19 cellular contexts compared by ENCODE assay signal in the genomic region with DNA sequence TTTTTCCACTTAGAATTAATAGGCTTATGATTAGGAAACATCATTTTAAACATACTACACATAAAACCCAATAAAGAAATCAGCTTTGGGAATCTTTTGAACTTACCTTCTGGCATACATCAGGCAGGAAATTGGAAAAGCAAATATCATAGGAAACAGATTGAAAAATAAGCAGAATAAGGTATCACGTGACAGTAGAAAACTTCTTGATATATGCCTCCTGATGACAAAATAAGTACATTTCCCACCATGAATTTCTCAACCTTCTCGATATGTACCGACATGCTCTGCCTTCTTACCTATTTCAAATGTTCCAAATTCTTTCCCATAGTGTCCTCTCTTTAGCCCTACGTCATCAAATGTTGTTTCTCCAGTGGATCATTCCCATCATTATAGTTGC.
DNase-seq lines count a peak whose midpoint lies in the region; ATAC-seq, FAIRE-seq and TF ChIP-seq lines count a peak whose summit lies in the region.
"Had no signal": no experiment of that assay in that cellular context is flagged by ENCODE, and none has a peak within 500 bp of the region (broad histone marks: within the 10 kb centered on the region; RNA-seq: fewer than 3 reads in every experiment).

No MANE protein-coding gene starts in this region.

- H3K27ac ChIP-seq in HepG2 (ENCODE audit: extremely low read length, insufficient read depth, low read length) (no peak overlapping the region), right lobe of liver (no peak overlapping the region), K562 (ENCODE audit: extremely low read depth, low read depth, low read length) (no peak overlapping the region)
- H3K27ac ChIP-seq: 22Rv1; A549; BLaER1 treated with 17β-estradiol and CSF1 and Interleukin-3, amounts not matched to agents 10 nM and 100 nM; C4-2B had no signal

- H3K27me3 ChIP-seq in HepG2 (ENCODE audit: control insufficient read depth in 1 of 2, insufficient read depth in 2 of 2, low read length in 2 of 2) = no peaks in the 10 kb centered on the region
- H3K27me3 ChIP-seq in right lobe of liver = no peaks in the 10 kb centered on the region
- H3K27me3 ChIP-seq in K562 (ENCODE audit: control insufficient read depth in 2 of 2, insufficient read depth in 2 of 2, low read length in 2 of 2) = no peaks in the 10 kb centered on the region
- H3K27me3 ChIP-seq: BLaER1 treated with 17β-estradiol and CSF1 and Interleukin-3, amounts not matched to agents 10 nM and 100 nM had no signal

- H3K36me3 ChIP-seq in HepG2 (replicated peaks in 1 of 2; ENCODE audit: control insufficient read depth in 1 of 2, insufficient read depth in 2 of 2, low read length in 2 of 2) (no peaks in the 10 kb centered on the region), right lobe of liver (no peaks in the 10 kb centered on the region), K562 (ENCODE audit: control insufficient read depth, insufficient read depth, low read length) (no peaks in the 10 kb centered on the region)
- H3K36me3 ChIP-seq: BLaER1 treated with 17β-estradiol and CSF1 and Interleukin-3, amounts not matched to agents 10 nM and 100 nM had no signal

- H3K4me3 ChIP-seq in HepG2 (replicated peaks in 1 of 3; ENCODE audit: insufficient read depth in 1 of 3, low read depth in 2 of 3, low read length in 3 of 3) (no peak overlapping the region), right lobe of liver (no peak overlapping the region), K562 (no peak overlapping the region)
- H3K4me3 ChIP-seq: A549; BLaER1 treated with 17β-estradiol and CSF1 and Interleukin-3, amounts not matched to agents 10 nM and 100 nM had no signal

- no peak overlapping the region for H3K9ac ChIP-seq in HepG2 (ENCODE audit: insufficient read depth, low read depth, low read length)
- H3K9ac ChIP-seq in K562 (ENCODE audit: insufficient read depth in 1 of 2, low read depth in 2 of 2, low read length in 2 of 2) = no peak overlapping the region
- H3K9ac ChIP-seq: BLaER1 treated with 17β-estradiol and CSF1 and Interleukin-3, amounts not matched to agents 10 nM and 100 nM had no signal

- WGBS in HepG2 (ENCODE audit: low lambda C conversion rate) = 2% methylated on average over 4 of the region's 4 CpGs
- 74% methylated on average over 4 of the region's 4 CpGs for WGBS in right lobe of liver (ENCODE audit: insufficient coverage, low coverage, low lambda C conversion rate, missing lambda C conversion rate)
- 0% methylated on average over 4 of the region's 4 CpGs for WGBS in K562 (ENCODE audit: insufficient coverage, low coverage, missing lambda C conversion rate)

- intact Hi-C loops in HepG2 (cut with micrococcal nuclease; ENCODE audit: unreplicated experiment) (no loop called here), right lobe of liver (cut with DNase I) (no loop called here), K562 (cut with micrococcal nuclease) (no loop called here)

- no peak for DNase-seq in HepG2 (ENCODE audit: low spot score)
- DNase-seq in right lobe of liver = no peak
- no peak for DNase-seq in K562 (ENCODE audit: extremely low read depth in 1 of 4, low spot score in 3 of 4)
- no peak for DNase-seq in G401 (ENCODE audit: low spot score)
- DNase-seq: AML-193; Caco-2; Calu3; CD4-positive, alpha-beta T cell; CD8-positive, alpha-beta T cell; DMS 273 treated with DMSO at 0.1 percent for 48 hours; DMS153; DMS79 treated with DMSO at 0.1 percent for 48 hours; GDM1 had no signal

- H3K4me2 ChIP-seq in HepG2 (ENCODE audit: low read depth, low read length) (no peak overlapping the region), K562 (ENCODE audit: insufficient read depth, low read length) (no peak overlapping the region)
- H3K4me2 ChIP-seq: A549; BLaER1 treated with 17β-estradiol and CSF1 and Interleukin-3, amounts not matched to agents 10 nM and 100 nM had no signal

- ATAC-seq in HepG2 = no peak
- ATAC-seq in right lobe of liver = no peak
- no peak for ATAC-seq in K562
- ATAC-seq in GM18861 (IDR thresholded peaks at IDR 0.05; ENCODE audit: unreplicated experiment) = no peak
- ATAC-seq: A549; CD8-positive, alpha-beta T cell had no signal

- POLR2A ChIA-PET in HepG2 (lab: Yijun Ruan, JAX) = no interaction called here
- POLR2A ChIA-PET in K562 (lab: Yijun Ruan, JAX) = no interaction called here

- in situ Hi-C loops in HepG2 (cut with HindIII; ENCODE audit: extremely low pct_ligation_motif_present, low pct_unique_long_range_greater_than_20kb) = no loop called here
- in situ Hi-C loops in K562 (cut with MboI) = no loop called here
- in situ Hi-C loops in G401 (cut with HindIII; ENCODE audit: low sequenced_read_pairs) = no loop called here

- H3K9me1 ChIP-seq in K562 (ENCODE audit: control insufficient read depth, insufficient read depth, low read length) = no peaks in the 10 kb centered on the region

- BruUV-seq in HepG2 (replicated peaks; lab: Mats Ljungman, UMichigan) (no TSS peak), K562 (replicated peaks; lab: Mats Ljungman, UMichigan) (no TSS peak)

- no peak for TF ChIP-seq EP300 in HepG2 (IDR thresholded peaks at IDR 0.05; ENCODE audit: low read depth in 2 of 2, low read length in 2 of 2)
- TF ChIP-seq EP300 in HepG2 (CRISPR knock-in tag; IDR thresholded peaks at IDR 0.05; ENCODE audit: borderline replicate concordance) = no peak
- TF ChIP-seq EP300 in K562 (IDR thresholded peaks at IDR 0.05; ENCODE audit: low read length) = no peak

- H3K9me3 ChIP-seq in HepG2 (ENCODE audit: low read length) = peaks cover 3% of the 10 kb centered on the region; the same call in 1 of the 2 replicates
- H3K9me3 ChIP-seq in right lobe of liver = no peaks in the 10 kb centered on the region
- no peaks in the 10 kb centered on the region for H3K9me3 ChIP-seq in K562 (replicated peaks; ENCODE audit: control insufficient read depth, insufficient read depth, low read depth, low read length)
- H3K9me3 ChIP-seq: A549, Caco-2 had no signal

- H3K79me2 ChIP-seq in HepG2 (ENCODE audit: insufficient read depth, low read length) (no peaks in the 10 kb centered on the region), K562 (ENCODE audit: control insufficient read depth, insufficient read depth, low read length) (no peaks in the 10 kb centered on the region)

- CTCF ChIA-PET in HepG2 (lab: Yijun Ruan, JAX; ENCODE audit: low intra/inter-chr PET ratio, low total read pairs) = no interaction called here
- CTCF ChIA-PET in K562 (lab: Yijun Ruan, JAX; ENCODE audit: low intra/inter-chr PET ratio) = no interaction called here

- no peak for TF ChIP-seq POLR2A in HepG2 (IDR thresholded peaks at IDR 0.05; ENCODE audit: insufficient read depth in 1 of 2, low read depth in 2 of 2, low read length in 2 of 2)
- no peak for TF ChIP-seq POLR2A in right lobe of liver (IDR thresholded peaks at IDR 0.05)
- no peak for TF ChIP-seq POLR2A in K562 (conservative IDR thresholded peaks at IDR 0.05)

- no peaks in the 10 kb centered on the region for H4K20me1 ChIP-seq in HepG2 (ENCODE audit: insufficient read depth, low read length)
- H4K20me1 ChIP-seq in K562 (replicated peaks; ENCODE audit: control insufficient read depth, insufficient read depth, low read length) = no peaks in the 10 kb centered on the region
- H4K20me1 ChIP-seq: BLaER1 treated with 17β-estradiol and CSF1 and Interleukin-3, amounts not matched to agents 10 nM and 100 nM had no signal

- H2AFZ ChIP-seq in HepG2 (ENCODE audit: low read length) = no peak overlapping the region
- no peak overlapping the region for H2AFZ ChIP-seq in K562 (ENCODE audit: low read depth, low read length)

- FAIRE-seq in HepG2 (lab: Jason Lieb, UNC) = no peak
- no peak for FAIRE-seq in K562 (lab: Jason Lieb, UNC)
- FAIRE-seq: A549, GM12891 had no signal

- no peak for TF ChIP-seq CTCF in HepG2 (CRISPR knock-in tag; IDR thresholded peaks at IDR 0.05)
- TF ChIP-seq CTCF in right lobe of liver (IDR thresholded peaks at IDR 0.05) = no peak
- no peak for TF ChIP-seq CTCF in K562 (IDR thresholded peaks at IDR 0.05 in 2 of 3, conservative IDR thresholded peaks at IDR 0.05 in 1 of 3; ENCODE audit: insufficient read depth in 2 of 3, low read depth in 1 of 3, low read length in 3 of 3)

- no peaks in the 10 kb centered on the region for H3K4me1 ChIP-seq in HepG2 (ENCODE audit: insufficient read depth, low read length)
- no peaks in the 10 kb centered on the region for H3K4me1 ChIP-seq in right lobe of liver
- H3K4me1 ChIP-seq in K562 (replicated peaks in 1 of 2; ENCODE audit: control insufficient read depth in 2 of 2, insufficient read depth in 2 of 2, low read length in 2 of 2) = no peaks in the 10 kb centered on the region
- H3K4me1 ChIP-seq: A549, Caco-2 had no signal

- TF ChIP-seq RAD21 in HepG2 (CRISPR knock-in tag; IDR thresholded peaks at IDR 0.05) (no peak), K562 (CRISPR knock-in tag; conservative IDR thresholded peaks at IDR 0.05 in 1 of 2, IDR thresholded peaks at IDR 0.05 in 1 of 2) (no peak)

TF ChIP-seq in HepG2, 621 proteins besides CTCF, POLR2A, EP300 and RAD21 (continues in another document):
- no peak for TF ChIP-seq SSRP1 (CRISPR knock-in tag; IDR thresholded peaks at IDR 0.05)
- no peak for TF ChIP-seq ZNF136 (CRISPR knock-in tag; IDR thresholded peaks at IDR 0.05; ENCODE audit: low read depth)
- no peak for TF ChIP-seq ZKSCAN5 (CRISPR knock-in tag; IDR thresholded peaks at IDR 0.05)
- no peak for TF ChIP-seq ZNF337 (CRISPR knock-in tag; IDR thresholded peaks at IDR 0.05; ENCODE audit: borderline replicate concordance, low read depth)

TF ChIP-seq in K562, 482 proteins besides CTCF, POLR2A, EP300 and RAD21:
- TF ChIP-seq, protein P1, sequence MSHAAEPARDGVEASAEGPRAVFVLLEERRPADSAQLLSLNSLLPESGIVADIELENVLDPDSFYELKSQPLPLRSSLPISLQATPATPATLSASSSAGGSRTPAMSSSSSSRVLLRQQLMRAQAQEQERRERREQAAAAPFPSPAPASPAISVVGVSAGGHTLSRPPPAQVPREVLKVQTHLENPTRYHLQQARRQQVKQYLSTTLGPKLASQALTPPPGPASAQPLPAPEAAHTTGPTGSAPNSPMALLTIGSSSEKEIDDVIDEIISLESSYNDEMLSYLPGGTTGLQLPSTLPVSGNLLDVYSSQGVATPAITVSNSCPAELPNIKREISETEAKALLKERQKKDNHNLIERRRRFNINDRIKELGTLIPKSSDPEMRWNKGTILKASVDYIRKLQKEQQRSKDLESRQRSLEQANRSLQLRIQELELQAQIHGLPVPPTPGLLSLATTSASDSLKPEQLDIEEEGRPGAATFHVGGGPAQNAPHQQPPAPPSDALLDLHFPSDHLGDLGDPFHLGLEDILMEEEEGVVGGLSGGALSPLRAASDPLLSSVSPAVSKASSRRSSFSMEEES (CRISPR knock-in tag; IDR thresholded peaks at IDR 0.05) = peak; percentile 84
- TF ChIP-seq FOXK1 (CRISPR knock-in tag; IDR thresholded peaks at IDR 0.05; ENCODE audit: borderline replicate concordance) (no peak), RAD51 (IDR thresholded peaks at IDR 0.05; ENCODE audit: borderline replicate concordance, low read depth) (peak; percentile 39; the same call in 1 of the 2 replicates)
